ENCODE assay signal across 8 cellular contexts in the genomic region with DNA sequence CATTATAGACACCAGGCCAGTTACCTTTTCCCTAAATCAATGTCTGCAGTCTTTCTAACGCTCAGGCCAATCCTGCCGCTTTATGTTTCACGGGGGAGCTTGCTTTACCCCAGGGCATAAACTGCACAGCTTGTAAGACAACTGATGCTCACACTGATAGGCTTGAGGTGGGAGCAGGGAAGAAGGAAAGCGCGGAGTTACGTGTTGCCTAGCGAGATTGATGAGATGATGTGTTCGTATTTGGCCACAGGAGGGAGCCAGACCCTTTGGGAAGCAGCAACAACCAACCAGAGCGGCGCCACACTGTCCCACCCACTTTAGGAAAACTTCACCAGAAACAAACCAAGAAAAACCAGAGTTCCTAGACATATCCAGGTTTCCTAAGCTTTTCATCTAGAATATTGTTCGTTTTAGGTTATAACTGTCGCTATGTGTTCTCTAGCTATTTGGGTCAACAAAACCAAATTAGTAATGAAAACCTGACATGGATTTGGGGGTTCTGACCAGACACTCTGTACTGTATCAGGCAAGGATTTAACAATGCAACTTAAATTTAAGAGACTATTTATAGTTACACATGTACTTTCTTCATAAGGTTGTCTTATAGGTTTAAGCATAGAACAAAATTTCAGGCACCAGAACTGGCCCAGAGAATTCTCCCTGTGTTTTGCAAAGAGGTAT. TPM values are rescaled to one million over a fixed set of nuclear protein-coding genes. Genes with fewer than 3 reads are reported as not detected.
DNase-seq lines count a peak whose midpoint lies in the region; ATAC-seq and TF ChIP-seq lines count a peak whose summit lies in the region.

No MANE protein-coding gene starts in this region.

- CTCF ChIA-PET in activated CD4-positive, alpha-beta T cell treated with anti-CD3 and anti-CD28 coated beads, Interleukin-2, amount 10 ng/mL, durations not matched to agents 7 days and 5 days (lab: Charles Lee): interaction anchor here (0.6 to 3.2 kb wide), 19 partner anchors 9 to 258 kb away, joined by 3 to 14 read pairs (median 5); no protein-coding TSS in a partner anchor

- no peak overlapping the region for H3K4me3 Mint-ChIP-seq in activated CD4-positive, alpha-beta T cell treated with anti-CD3 and anti-CD28 coated beads, Interleukin-2, amount 10 ng/mL, durations not matched to agents 7 days and 5 days

- H3K27ac Mint-ChIP-seq in activated CD4-positive, alpha-beta T cell treated with anti-CD3 and anti-CD28 coated beads, Interleukin-2, amount 10 ng/mL, durations not matched to agents 7 days and 5 days: no peak overlapping the region

- DNase-seq in AG20443 (ENCODE audit: low spot score) (peak; percentile 89), NCI-H524 treated with DMSO at 0.1 percent for 48 hours (lab: John Stamatoyannopoulos, UW) (peak; percentile 52), dermis blood vessel endothelial cell (peak; percentile 94), lower lobe of right lung (peak; percentile 75)
- peak; percentile 76 for DNase-seq in activated CD4-positive, alpha-beta T cell treated with anti-CD3 and anti-CD28 coated beads, Interleukin-2, amount 10 ng/mL, durations not matched to agents 7 days and 5 days
- peak; percentile 55 for DNase-seq in stimulated activated CD8-positive, alpha-beta memory T cell treated with anti-CD3 and anti-CD28 coated beads, Interleukin-12 subunit alpha, Interleukin-12 subunit beta, amount 100 ng/mL, for 1 hour (ENCODE audit: low read depth)

- intact Hi-C loops in lower lobe of right lung (cut with DNase I): loop anchor here (10.0 kb wide), 1 partner anchor 92 kb away; no protein-coding TSS in a partner anchor

- no peaks in the 10 kb centered on the region for H3K27me3 ChIP-seq in lower lobe of right lung (ENCODE audit: low read depth)

- no peak overlapping the region for H3K27ac ChIP-seq in lower lobe of right lung

- POLR2A ChIA-PET in activated CD4-positive, alpha-beta T cell treated with anti-CD3 and anti-CD28 coated beads, Interleukin-2, amount 10 ng/mL, durations not matched to agents 7 days and 5 days (lab: Charles Lee): no interaction called here

- no peaks in the 10 kb centered on the region for H3K9me3 ChIP-seq in lower lobe of right lung

- no peak overlapping the region for H3K4me3 ChIP-seq in lower lobe of right lung

- H3K36me3 Mint-ChIP-seq in activated CD4-positive, alpha-beta T cell treated with anti-CD3 and anti-CD28 coated beads, Interleukin-2, amount 10 ng/mL, durations not matched to agents 7 days and 5 days (ENCODE audit: low read depth): no peaks in the 10 kb centered on the region

- H3K9me3 Mint-ChIP-seq in activated CD4-positive, alpha-beta T cell treated with anti-CD3 and anti-CD28 coated beads, Interleukin-2, amount 10 ng/mL, durations not matched to agents 7 days and 5 days: no peaks in the 10 kb centered on the region

- ATAC-seq in GM19043 (IDR thresholded peaks at IDR 0.05; ENCODE audit: low read depth, unreplicated experiment): peak; percentile 87
- ATAC-seq in HG03432 (IDR thresholded peaks at IDR 0.05; ENCODE audit: unreplicated experiment): peak; percentile 94
- ATAC-seq in lower lobe of right lung: peak; percentile 96 to 97

- no peaks in the 10 kb centered on the region for H3K36me3 ChIP-seq in lower lobe of right lung

- H3K27me3 Mint-ChIP-seq in activated CD4-positive, alpha-beta T cell treated with anti-CD3 and anti-CD28 coated beads, Interleukin-2, amount 10 ng/mL, durations not matched to agents 7 days and 5 days: peaks cover 13% of the 10 kb centered on the region

- peaks cover 15% of the 10 kb centered on the region for H3K4me1 Mint-ChIP-seq in activated CD4-positive, alpha-beta T cell treated with anti-CD3 and anti-CD28 coated beads, Interleukin-2, amount 10 ng/mL, durations not matched to agents 7 days and 5 days

- TF ChIP-seq CTCF in lower lobe of right lung (IDR thresholded peaks at IDR 0.05): peak; percentile 82

- no peaks in the 10 kb centered on the region for H3K4me1 ChIP-seq in lower lobe of right lung

RNA-seq across cellular contexts. Expression of a gene that starts 2.4 kb away (rescaled TPM):
- under 1 TPM; 0.50 to 1.00 TPM for total RNA-seq in activated CD4-positive, alpha-beta T cell treated with anti-CD3 and anti-CD28 coated beads, Interleukin-2, amount 10 ng/mL, durations not matched to agents 7 days and 5 days
- total RNA-seq in dermis blood vessel endothelial cell: not detected in 2 replicates
- not detected for total RNA-seq in lower lobe of right lung

RNA-seq across cellular contexts. Expression of a gene that starts 30.2 kb away (rescaled TPM):
- under 1 TPM; 0.42 to 0.69 TPM for total RNA-seq in activated CD4-positive, alpha-beta T cell treated with anti-CD3 and anti-CD28 coated beads, Interleukin-2, amount 10 ng/mL, durations not matched to agents 7 days and 5 days
- total RNA-seq in dermis blood vessel endothelial cell (not detected in 2 replicates), lower lobe of right lung (not detected)
